ENCODE assay signal across 8 cellular contexts in genomic region chr3:160566499-160566898, GRCh38. TPM values are rescaled to one million over a fixed set of nuclear protein-coding genes. Genes with fewer than 3 reads are reported as not detected.
DNase-seq lines count a peak whose midpoint lies in the region; ATAC-seq and TF ChIP-seq lines count a peak whose summit lies in the region.

No MANE protein-coding gene starts in this region.

- POLR2A ChIA-PET in IMR-90 (lab: Charles Lee; ENCODE audit: unreplicated experiment) = interaction anchor here (0.5 kb wide), 1 partner anchor 138 kb away, joined by 3 read pairs; no protein-coding TSS in a partner anchor
- POLR2A ChIA-PET in naive thymus-derived CD4-positive, alpha-beta T cell (lab: Charles Lee) = interaction anchor here (1.1 to 1.9 kb wide), 2 partner anchors 117 to 162 kb away, joined by 3 to 7 read pairs; partner anchors contain the start of gene TRIM59

- no peaks in the 10 kb centered on the region for H3K27me3 ChIP-seq in IMR-90 (ENCODE audit: control insufficient read depth, insufficient read depth, low read length)
- H3K27me3 ChIP-seq in naive thymus-derived CD4-positive, alpha-beta T cell (ENCODE audit: control insufficient read depth in 2 of 2, insufficient read depth in 2 of 2, low read length in 2 of 2) = no peaks in the 10 kb centered on the region

- ATAC-seq in IMR-90 (ENCODE audit: low read depth) = no peak
- ATAC-seq in naive thymus-derived CD4-positive, alpha-beta T cell = no peak

- peaks cover 35 to 52% (median 48%) of the 10 kb centered on the region in 7 donors for H3K4me1 Mint-ChIP-seq in naive thymus-derived CD4-positive, alpha-beta T cell

- H4K8ac ChIP-seq in IMR-90 (ENCODE audit: low read depth in 2 of 2, low read length in 2 of 2) = peak overlapping the region in 1 of 2 experiments; percentile 75

- no peak for TF ChIP-seq POLR2A in IMR-90 (IDR thresholded peaks at IDR 0.05; ENCODE audit: low read depth, low read length)

- peak overlapping the region; percentile 36; the same call in 1 of the 2 replicates for H3K23ac ChIP-seq in IMR-90 (ENCODE audit: low read depth, low read length)

- H3K27ac Mint-ChIP-seq in naive thymus-derived CD4-positive, alpha-beta T cell = peak overlapping the region; percentile 28 to 95 (median 56)

- no peak overlapping the region; the same call in 1 of the 2 replicates for H4K5ac ChIP-seq in IMR-90 (ENCODE audit: low read depth, low read length)

- peaks cover 35% of the 10 kb centered on the region for H4K20me1 ChIP-seq in IMR-90 (ENCODE audit: insufficient read depth, low read length)

- H3K27ac ChIP-seq in IMR-90 (ENCODE audit: insufficient read depth, low read length) = peak overlapping the region; percentile 90
- H3K27ac ChIP-seq in naive thymus-derived CD4-positive, alpha-beta T cell (ENCODE audit: low read depth, low read length) = peak overlapping the region; percentile 95

- CTCF ChIA-PET in IMR-90 (lab: Yijun Ruan, JAX) = no interaction called here
- CTCF ChIA-PET in naive thymus-derived CD4-positive, alpha-beta T cell (lab: Charles Lee) = no interaction called here

- H3K9me3 Mint-ChIP-seq in naive thymus-derived CD4-positive, alpha-beta T cell = peaks cover 0 to 31% (median 4%) of the 10 kb centered on the region in 11 donors

- peak overlapping the region; percentile 91 for H3K4ac ChIP-seq in IMR-90 (ENCODE audit: low read depth, low read length)

- no peaks in the 10 kb centered on the region for H3K9me3 ChIP-seq in IMR-90 (ENCODE audit: control insufficient read depth, insufficient read depth, low read length)
- H3K9me3 ChIP-seq in naive thymus-derived CD4-positive, alpha-beta T cell (ENCODE audit: control insufficient read depth in 2 of 3, low read length in 3 of 3) = peaks cover 0 to 11% (median 0%) of the 10 kb centered on the region in 3 experiments

- peak overlapping the region; percentile 92 for H3K56ac ChIP-seq in IMR-90 (ENCODE audit: extremely low read depth, insufficient read depth, low read length)

- peak overlapping the region; percentile 92 for H2BK5ac ChIP-seq in IMR-90 (ENCODE audit: low read depth, low read length, poor library complexity, severe bottlenecking)

- peak overlapping the region; percentile 87 for H3K14ac ChIP-seq in IMR-90 (replicated peaks; ENCODE audit: low read depth, low read length)

- H3K9ac ChIP-seq in IMR-90 (ENCODE audit: low read depth, low read length) = peak overlapping the region; percentile 75

- no peak overlapping the region; the same call in 1 of the 2 replicates for H2AK5ac ChIP-seq in IMR-90 (ENCODE audit: low read depth, low read length)

- H3K18ac ChIP-seq in IMR-90 (ENCODE audit: low read depth, low read length) = peak overlapping the region; percentile 55; the same call in 1 of the 2 replicates

- no peak overlapping the region for H2AK9ac ChIP-seq in IMR-90 (replicated peaks; ENCODE audit: low read depth, low read length, poor library complexity)

- no CpG with 5 or more reads among the region's 10 CpGs for whole genome bisulfite sequencing in IMR-90 (ENCODE audit: extremely low coverage in 2 of 2, insufficient read length in 1 of 2), 2 experiments

- peaks cover 3% of the 10 kb centered on the region; the same call in 1 of the 2 replicates for H3K9me1 ChIP-seq in IMR-90 (ENCODE audit: insufficient read depth, low read length)

- H3K4me1 ChIP-seq in IMR-90 (ENCODE audit: control insufficient read depth, insufficient read depth, low read length) = no peaks in the 10 kb centered on the region
- peaks cover 8 to 17% of the 10 kb centered on the region in 2 donors for H3K4me1 ChIP-seq in naive thymus-derived CD4-positive, alpha-beta T cell (ENCODE audit: control insufficient read depth in 2 of 2, insufficient read depth in 2 of 2, low read length in 2 of 2)

- BruUV-seq in IMR-90 (replicated peaks; lab: Mats Ljungman, UMichigan) = no TSS peak

- in situ Hi-C loops in IMR-90 (cut with MboI; ENCODE audit: low sequenced_read_pairs) (loop anchor here (10.0 kb wide), 1 partner anchor 658 kb away; the partner anchor contains the start of gene NMD3), KBM-7 (cut with MboI; ENCODE audit: low pct_unique_long_range_greater_than_20kb, low sequenced_read_pairs) (no loop called here)

- TF ChIP-seq CTCF in IMR-90 (conservative IDR thresholded peaks at IDR 0.05; ENCODE audit: low read depth, low read length) (no peak), cardiac fibroblast (IDR thresholded peaks at IDR 0.05; ENCODE audit: low read depth, low read length) (no peak)

- H3K4me3 ChIP-seq in IMR-90 (ENCODE audit: insufficient read depth, low read depth, low read length) = peak overlapping the region; percentile 54
- peak overlapping the region; percentile 82 to 86 for H3K4me3 ChIP-seq in cardiac fibroblast (replicated peaks in 1 of 2; ENCODE audit: low read depth in 2 of 2, low read length in 2 of 2)
- peak overlapping the region; percentile 86 for H3K4me3 ChIP-seq in naive thymus-derived CD4-positive, alpha-beta T cell (ENCODE audit: low read length)

- no peak overlapping the region for H2AFZ ChIP-seq in IMR-90 (replicated peaks; ENCODE audit: low read length, poor library complexity)

- H4K91ac ChIP-seq in IMR-90 (ENCODE audit: insufficient read depth, low read depth, low read length) = peak overlapping the region; percentile 78

- TF ChIP-seq RAD21 in IMR-90 (IDR thresholded peaks at IDR 0.05; ENCODE audit: low read length) = no peak

- H3K4me3 Mint-ChIP-seq in naive thymus-derived CD4-positive, alpha-beta T cell = peak overlapping the region; percentile 51 to 97 (median 95)

- 0 out of 2 replicates have a peak overlapping the region, but pooled peaks have one; percentile 62 for H2BK20ac ChIP-seq in IMR-90 (ENCODE audit: low read depth, low read length)

- dilution Hi-C loops in IMR-90 (cut with HindIII; ENCODE audit: low sequenced_read_pairs, unreplicated experiment) = no loop called here

- H2BK15ac ChIP-seq in IMR-90 (ENCODE audit: low read depth, low read length) = peak overlapping the region; percentile 82; the same call in 2 of the 3 replicates

- peaks cover 0 to 2% (median 0%) of the 10 kb centered on the region in 5 donors for H3K27me3 Mint-ChIP-seq in naive thymus-derived CD4-positive, alpha-beta T cell

- H3K79me1 ChIP-seq in IMR-90 (ENCODE audit: low read depth in 1 of 2, low read length in 2 of 2) = peaks cover 16 to 27% of the 10 kb centered on the region in 2 experiments

- H3K4me2 ChIP-seq in IMR-90 (ENCODE audit: low read depth, low read length) = peak overlapping the region; percentile 51

- H3K36me3 Mint-ChIP-seq in naive thymus-derived CD4-positive, alpha-beta T cell = peaks cover 13 to 24% (median 18%) of the 10 kb centered on the region in 5 donors

- H3K36me3 ChIP-seq in IMR-90 (ENCODE audit: control insufficient read depth, insufficient read depth, low read length) = no peaks in the 10 kb centered on the region; the same call in 1 of the 2 replicates
- H3K36me3 ChIP-seq in naive thymus-derived CD4-positive, alpha-beta T cell (ENCODE audit: control insufficient read depth in 2 of 3, insufficient read depth in 3 of 3, low read length in 3 of 3) = peaks cover 0 to 3% (median 0%) of the 10 kb centered on the region in 3 experiments

- H2BK120ac ChIP-seq in IMR-90 (ENCODE audit: low read depth, low read length) = peak overlapping the region; percentile 77

- DNase-seq in AG08395 (ENCODE audit: low spot score) (peak; percentile 10), IMR-90 (no peak), cardiac fibroblast (ENCODE audit: low read depth in 2 of 2) (no peak), KBM-7 (no peak), cerebellar cortex (ENCODE audit: low spot score) (no peak), SIG-M5 treated with dmso at 0.1 percent for 504 hours (lab: John Stamatoyannopoulos, UW; ENCODE audit: unreplicated experiment) (no peak), pons (ENCODE audit: low spot score) (no peak)
- DNase-seq in naive thymus-derived CD4-positive, alpha-beta T cell = no peak

- intact Hi-C loops in IMR-90 (cut with micrococcal nuclease) = loop anchor here (5.0 to 10.0 kb wide), 2 partner anchors 191 to 658 kb away; partner anchors contain the start of genes NMD3 and PPM1L
- intact Hi-C loops in naive thymus-derived CD4-positive, alpha-beta T cell (cut with micrococcal nuclease) = loop anchor here (5.0 to 10.0 kb wide), 6 partner anchors 52 to 1924 kb away; partner anchors contain the start of genes IL12A (in 2 of the 2), GFM1 (in 1 of the 2) and SPTSSB (in 1 of the 2)

TF ChIP-seq in IMR-90, 13 proteins besides CTCF, POLR2A, EP300 and RAD21:
- TF ChIP-seq MAFK (IDR thresholded peaks at IDR 0.05; ENCODE audit: low read depth, low read length) (no peak), BHLHE40 (IDR thresholded peaks at IDR 0.05; ENCODE audit: low read depth, low read length) (no peak)

RNA-seq across cellular contexts. Expression of gene KPNA4, which starts 1.1 kb away (rescaled TPM):
- total RNA-seq in IMR-90 (2012; rRNA removed) = 46.1 and 57.8 TPM in 2 replicates
- 11.0 and 12.9 TPM in 2 replicates for polyA plus RNA-seq in IMR-90 (2012; rRNA removed)
- polyA plus RNA-seq in IMR-90 (2012; cell fraction: cytosol; rRNA removed) = 2.6 and 4.2 TPM in 2 replicates
- polyA plus RNA-seq in IMR-90 (2012; cell fraction: nucleus; rRNA removed; ENCODE audit: low replicate concordance) = 1.5 and 8.4 TPM in 2 replicates
- total RNA-seq in naive thymus-derived CD4-positive, alpha-beta T cell = 10 to 100 TPM; 38.3 to 55.4 (median 45.9) TPM
- polyA plus RNA-seq in naive thymus-derived CD4-positive, alpha-beta T cell = 1 to 10 TPM; 5.9 to 8.3 TPM
